8 cellular contexts compared by ENCODE assay signal in the genomic region with DNA sequence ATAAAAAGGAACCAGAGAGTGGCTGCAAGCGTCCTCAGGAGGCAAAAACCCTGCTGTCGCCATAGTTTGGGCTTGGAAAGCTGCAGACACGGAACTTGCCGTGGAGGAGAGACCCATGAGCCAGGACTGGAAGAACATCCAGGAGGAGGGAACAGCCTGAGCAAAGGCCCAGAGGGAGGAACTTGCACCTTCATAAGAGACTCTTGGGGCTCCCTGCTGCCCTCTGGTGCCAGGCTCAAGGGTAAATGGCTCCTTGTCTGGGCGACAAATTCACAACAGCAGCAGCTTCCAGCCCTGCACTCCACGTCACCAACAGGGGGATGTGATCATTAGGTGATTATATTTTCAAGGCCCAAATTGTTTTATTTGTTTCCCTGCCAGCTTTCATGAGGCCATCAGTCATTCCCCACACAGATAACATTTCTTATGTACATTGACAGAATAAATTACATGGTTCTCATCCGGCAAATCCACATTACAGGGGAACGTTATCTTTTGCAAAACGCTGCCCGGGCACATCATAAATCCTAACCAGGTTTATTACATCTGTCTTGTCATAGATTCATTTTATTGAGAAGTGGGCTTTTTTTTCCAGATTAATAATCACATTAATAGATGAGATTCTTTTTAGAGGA.
DNase-seq lines count a peak whose midpoint lies in the region; ATAC-seq, FAIRE-seq and TF ChIP-seq lines count a peak whose summit lies in the region.

No MANE protein-coding gene starts in this region.

- in situ Hi-C loops in mammary epithelial cell (cut with MboI; ENCODE audit: low sequenced_read_pairs in 2 of 2), result no loop called here

- dilution Hi-C loops in mammary epithelial cell (cut with HindIII; ENCODE audit: low sequenced_read_pairs), result loop anchor here (10.0 kb wide), 1 partner anchor 57 kb away; no protein-coding TSS in a partner anchor

- FAIRE-seq in GM19239 (lab: Jason Lieb, UNC), result no peak

- H3K36me3 Mint-ChIP-seq in neural progenitor cell, result no peaks in the 10 kb centered on the region

- no peak overlapping the region for H3K9ac ChIP-seq in mammary epithelial cell (ENCODE audit: insufficient read depth, low read length)
- no peak overlapping the region for H3K9ac ChIP-seq in neural progenitor cell

- no peaks in the 10 kb centered on the region for H3K9me3 ChIP-seq in mammary epithelial cell (replicated peaks; ENCODE audit: insufficient read depth, low read length)
- H3K9me3 ChIP-seq in neural progenitor cell (ENCODE audit: low read depth), result no peaks in the 10 kb centered on the region

- H3K27me3 ChIP-seq in mammary epithelial cell (ENCODE audit: insufficient read depth, low read length) (no peaks in the 10 kb centered on the region), neural progenitor cell (no peaks in the 10 kb centered on the region)

- H3K79me2 ChIP-seq in mammary epithelial cell (ENCODE audit: insufficient read depth, low read length) (no peaks in the 10 kb centered on the region), neural progenitor cell (ENCODE audit: low read depth) (no peaks in the 10 kb centered on the region)

- H3K4me1 ChIP-seq in mammary epithelial cell (ENCODE audit: insufficient read depth, low read length) (no peaks in the 10 kb centered on the region), neural progenitor cell (peaks cover 21% of the 10 kb centered on the region)

- H3K27ac Mint-ChIP-seq in neural progenitor cell, result no peak overlapping the region

- H2AFZ ChIP-seq in mammary epithelial cell (ENCODE audit: low read depth, low read length), result no peak overlapping the region
- H2AFZ ChIP-seq in neural progenitor cell (replicated peaks), result no peak overlapping the region

- TF ChIP-seq CTCF in mammary epithelial cell (conservative IDR thresholded peaks at IDR 0.05 in 1 of 2, IDR thresholded peaks at IDR 0.05 in 1 of 2; ENCODE audit: extremely low read depth in 1 of 2, insufficient read depth in 1 of 2, low read depth in 1 of 2, low read length in 2 of 2) (peak; percentile 33 to 68), neural progenitor cell (IDR thresholded peaks at IDR 0.05) (peak; percentile 57)

- H3K9me3 Mint-ChIP-seq in neural progenitor cell, result no peaks in the 10 kb centered on the region

- intact Hi-C loops in mammary epithelial cell (cut with micrococcal nuclease), result loop anchor here (1.0 to 10.0 kb wide), 3 partner anchors 127 to 661 kb away; no protein-coding TSS in a partner anchor

- H3K27ac ChIP-seq in mammary epithelial cell (ENCODE audit: insufficient read depth, low read depth, low read length) (no peak overlapping the region), neural progenitor cell (no peak overlapping the region)

- no peak overlapping the region for H3K4me2 ChIP-seq in mammary epithelial cell (ENCODE audit: insufficient read depth, low read depth, low read length)
- no peak overlapping the region for H3K4me2 ChIP-seq in neural progenitor cell

- CTCF ChIA-PET in mammary epithelial cell (lab: Charles Lee; ENCODE audit: low non-redundant PET), result interaction anchor here (1.1 kb wide), 1 partner anchor 601 kb away, joined by 3 read pairs; no protein-coding TSS in a partner anchor

- H3K4me3 Mint-ChIP-seq in neural progenitor cell, result no peak overlapping the region

- H3K27me3 Mint-ChIP-seq in neural progenitor cell (ENCODE audit: insufficient read depth, low read depth), result peaks cover 3% of the 10 kb centered on the region

- 71% methylated on average over 10 of the region's 10 CpGs for WGBS in mammary epithelial cell (ENCODE audit: low coverage, missing lambda C conversion rate)

- BruUV-seq in mammary epithelial cell (replicated peaks; lab: Mats Ljungman, UMichigan), result no TSS peak

- no peak overlapping the region for H3K4me3 ChIP-seq in mammary epithelial cell (replicated peaks in 1 of 3; ENCODE audit: insufficient read depth in 1 of 3, low read depth in 2 of 3, low read length in 3 of 3)
- no peak overlapping the region for H3K4me3 ChIP-seq in neural progenitor cell

- H3K36me3 ChIP-seq in mammary epithelial cell (ENCODE audit: insufficient read depth, low read length) (no peaks in the 10 kb centered on the region), neural progenitor cell (no peaks in the 10 kb centered on the region)

- H3F3A ChIP-seq in neural progenitor cell (ENCODE audit: low read depth), result peaks cover 8% of the 10 kb centered on the region

- H3K4me1 Mint-ChIP-seq in neural progenitor cell, result peaks cover 12% of the 10 kb centered on the region

- no peaks in the 10 kb centered on the region for H4K20me1 ChIP-seq in mammary epithelial cell (ENCODE audit: insufficient read depth, low read length)
- no peaks in the 10 kb centered on the region for H4K20me1 ChIP-seq in neural progenitor cell (ENCODE audit: low read depth)

- no peak for ATAC-seq in HG02759 (IDR thresholded peaks at IDR 0.05; ENCODE audit: unreplicated experiment)

- DNase-seq in Ammon's horn (ENCODE audit: low spot score) (peak; percentile 43), GM19239 (ENCODE audit: insufficient read length, low spot score) (peak; percentile 16), NCI-H345 (lab: John Stamatoyannopoulos, UW) (peak; percentile 62), mammary epithelial cell (peak; percentile 3), neural progenitor cell (ENCODE audit: low spot score) (peak; percentile 66), dedifferentiated amniotic fluid mesenchymal stem cell (ENCODE audit: extremely low spot score) (no peak), HuH-7 (ENCODE audit: low spot score) (no peak)

Comparison
In these comparisons a context has a peak if more than half of its experiments do, and no peak if none do; other contexts are left out.
1. DNase-seq: peak in Ammon's horn (single experiment), GM19239 (single experiment), NCI-H345 (single experiment), mammary epithelial cell (single experiment) and neural progenitor cell (single experiment); none in dedifferentiated amniotic fluid mesenchymal stem cell (single experiment) and HuH-7 (single experiment).